In the genomic region with DNA sequence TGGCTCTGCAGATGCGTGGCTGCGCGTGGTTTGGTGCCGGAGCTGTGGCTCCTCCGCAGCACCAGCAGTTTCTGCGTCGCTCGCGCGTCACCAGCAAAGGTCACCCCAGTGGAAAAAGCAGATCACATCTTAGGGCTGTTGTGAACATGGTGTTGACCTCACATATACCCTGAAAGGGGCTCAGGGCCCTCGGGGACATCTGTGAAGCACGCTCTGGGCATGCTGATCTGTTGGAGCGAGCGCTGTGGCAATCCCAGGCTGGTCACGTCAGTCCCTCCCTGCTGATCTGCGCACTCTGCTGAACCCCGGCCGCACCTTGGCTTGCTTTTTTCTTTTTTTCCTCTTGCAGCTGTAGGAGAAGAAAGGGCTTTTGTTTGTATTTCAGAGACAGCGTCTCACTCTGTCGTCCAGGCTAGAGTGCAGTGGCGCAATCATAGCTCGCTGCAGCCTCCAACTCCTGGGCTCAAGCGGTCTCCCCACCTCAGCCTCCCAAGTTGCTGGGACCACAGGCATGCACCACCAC, we compare ENCODE assay signal across 1 cellular context.
TF ChIP-seq lines count a peak whose summit lies in the region.

No MANE protein-coding gene starts in this region.

TF ChIP-seq in HepG2, 621 proteins besides CTCF, POLR2A, EP300 and RAD21 (continued from another document and continues in another):
- TF ChIP-seq, protein P1, sequence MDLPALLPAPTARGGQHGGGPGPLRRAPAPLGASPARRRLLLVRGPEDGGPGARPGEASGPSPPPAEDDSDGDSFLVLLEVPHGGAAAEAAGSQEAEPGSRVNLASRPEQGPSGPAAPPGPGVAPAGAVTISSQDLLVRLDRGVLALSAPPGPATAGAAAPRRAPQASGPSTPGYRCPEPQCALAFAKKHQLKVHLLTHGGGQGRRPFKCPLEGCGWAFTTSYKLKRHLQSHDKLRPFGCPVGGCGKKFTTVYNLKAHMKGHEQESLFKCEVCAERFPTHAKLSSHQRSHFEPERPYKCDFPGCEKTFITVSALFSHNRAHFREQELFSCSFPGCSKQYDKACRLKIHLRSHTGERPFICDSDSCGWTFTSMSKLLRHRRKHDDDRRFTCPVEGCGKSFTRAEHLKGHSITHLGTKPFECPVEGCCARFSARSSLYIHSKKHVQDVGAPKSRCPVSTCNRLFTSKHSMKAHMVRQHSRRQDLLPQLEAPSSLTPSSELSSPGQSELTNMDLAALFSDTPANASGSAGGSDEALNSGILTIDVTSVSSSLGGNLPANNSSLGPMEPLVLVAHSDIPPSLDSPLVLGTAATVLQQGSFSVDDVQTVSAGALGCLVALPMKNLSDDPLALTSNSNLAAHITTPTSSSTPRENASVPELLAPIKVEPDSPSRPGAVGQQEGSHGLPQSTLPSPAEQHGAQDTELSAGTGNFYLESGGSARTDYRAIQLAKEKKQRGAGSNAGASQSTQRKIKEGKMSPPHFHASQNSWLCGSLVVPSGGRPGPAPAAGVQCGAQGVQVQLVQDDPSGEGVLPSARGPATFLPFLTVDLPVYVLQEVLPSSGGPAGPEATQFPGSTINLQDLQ (CRISPR knock-in tag; IDR thresholded peaks at IDR 0.05): no peak
- TF ChIP-seq RXRA (CRISPR knock-in tag; IDR thresholded peaks at IDR 0.05) (peak; percentile 95), ZNF556 (CRISPR knock-in tag; IDR thresholded peaks at IDR 0.05; ENCODE audit: borderline replicate concordance) (peak; percentile 68; the same call in 1 of the 2 replicates), ZNF749 (CRISPR knock-in tag; IDR thresholded peaks at IDR 0.05; ENCODE audit: borderline replicate concordance) (no peak), MED1 (CRISPR knock-in tag; IDR thresholded peaks at IDR 0.05) (peak; percentile 78), CEBPG (CRISPR knock-in tag; IDR thresholded peaks at IDR 0.05) (peak; percentile 95), TAF1 (CRISPR knock-in tag; IDR thresholded peaks at IDR 0.05) (no peak), FOXA1 (IDR thresholded peaks at IDR 0.05) (no peak), FOXA1 (CRISPR knock-in tag; IDR thresholded peaks at IDR 0.05) (no peak), SRSF4 (IDR thresholded peaks at IDR 0.05; ENCODE audit: low read depth, low read length, poor library complexity, severe bottlenecking) (no peak), HNRNPLL (IDR thresholded peaks at IDR 0.05; ENCODE audit: low read depth, low read length, poor library complexity, severe bottlenecking) (peak; percentile 93), ZNF543 (CRISPR knock-in tag; IDR thresholded peaks at IDR 0.05) (peak; percentile 84; the same call in 1 of the 2 replicates), GATAD1 (CRISPR knock-in tag; IDR thresholded peaks at IDR 0.05) (peak; percentile 60), SNAI1 (CRISPR knock-in tag; IDR thresholded peaks at IDR 0.05; ENCODE audit: borderline replicate concordance) (no peak), KDM5A (IDR thresholded peaks at IDR 0.05; ENCODE audit: borderline replicate concordance, low read length) (no peak), CAMTA2 (CRISPR knock-in tag; IDR thresholded peaks at IDR 0.05; ENCODE audit: borderline replicate concordance) (no peak), ADNP (CRISPR knock-in tag; IDR thresholded peaks at IDR 0.05) (peak; percentile 83), ZNF563 (CRISPR knock-in tag; IDR thresholded peaks at IDR 0.05) (peak; percentile 73), MED8 (CRISPR knock-in tag; IDR thresholded peaks at IDR 0.05; ENCODE audit: insufficient replicate concordance) (no peak), ZNF20 (CRISPR knock-in tag; IDR thresholded peaks at IDR 0.05) (no peak), ISX (CRISPR knock-in tag; conservative IDR thresholded peaks at IDR 0.05) (no peak), KDM6A (CRISPR knock-in tag; IDR thresholded peaks at IDR 0.05; ENCODE audit: low read depth) (no peak), ZNF234 (CRISPR knock-in tag; conservative IDR thresholded peaks at IDR 0.05) (no peak), ZFAT (CRISPR knock-in tag; conservative IDR thresholded peaks at IDR 0.05) (no peak), ZNF30 (CRISPR knock-in tag; IDR thresholded peaks at IDR 0.05) (no peak)
- TF ChIP-seq, protein P2, sequence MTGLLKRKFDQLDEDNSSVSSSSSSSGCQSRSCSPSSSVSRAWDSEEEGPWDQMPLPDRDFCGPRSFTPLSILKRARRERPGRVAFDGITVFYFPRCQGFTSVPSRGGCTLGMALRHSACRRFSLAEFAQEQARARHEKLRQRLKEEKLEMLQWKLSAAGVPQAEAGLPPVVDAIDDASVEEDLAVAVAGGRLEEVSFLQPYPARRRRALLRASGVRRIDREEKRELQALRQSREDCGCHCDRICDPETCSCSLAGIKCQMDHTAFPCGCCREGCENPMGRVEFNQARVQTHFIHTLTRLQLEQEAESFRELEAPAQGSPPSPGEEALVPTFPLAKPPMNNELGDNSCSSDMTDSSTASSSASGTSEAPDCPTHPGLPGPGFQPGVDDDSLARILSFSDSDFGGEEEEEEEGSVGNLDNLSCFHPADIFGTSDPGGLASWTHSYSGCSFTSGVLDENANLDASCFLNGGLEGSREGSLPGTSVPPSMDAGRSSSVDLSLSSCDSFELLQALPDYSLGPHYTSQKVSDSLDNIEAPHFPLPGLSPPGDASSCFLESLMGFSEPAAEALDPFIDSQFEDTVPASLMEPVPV (CRISPR knock-in tag; IDR thresholded peaks at IDR 0.05): 0 out of 2 replicates have a peak, but pooled peaks have one; percentile 29
- TF ChIP-seq, protein P3, sequence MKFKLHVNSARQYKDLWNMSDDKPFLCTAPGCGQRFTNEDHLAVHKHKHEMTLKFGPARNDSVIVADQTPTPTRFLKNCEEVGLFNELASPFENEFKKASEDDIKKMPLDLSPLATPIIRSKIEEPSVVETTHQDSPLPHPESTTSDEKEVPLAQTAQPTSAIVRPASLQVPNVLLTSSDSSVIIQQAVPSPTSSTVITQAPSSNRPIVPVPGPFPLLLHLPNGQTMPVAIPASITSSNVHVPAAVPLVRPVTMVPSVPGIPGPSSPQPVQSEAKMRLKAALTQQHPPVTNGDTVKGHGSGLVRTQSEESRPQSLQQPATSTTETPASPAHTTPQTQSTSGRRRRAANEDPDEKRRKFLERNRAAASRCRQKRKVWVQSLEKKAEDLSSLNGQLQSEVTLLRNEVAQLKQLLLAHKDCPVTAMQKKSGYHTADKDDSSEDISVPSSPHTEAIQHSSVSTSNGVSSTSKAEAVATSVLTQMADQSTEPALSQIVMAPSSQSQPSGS (CRISPR knock-in tag; IDR thresholded peaks at IDR 0.05): peak; percentile 53; the same call in 1 of the 2 replicates
- TF ChIP-seq, protein P4, sequence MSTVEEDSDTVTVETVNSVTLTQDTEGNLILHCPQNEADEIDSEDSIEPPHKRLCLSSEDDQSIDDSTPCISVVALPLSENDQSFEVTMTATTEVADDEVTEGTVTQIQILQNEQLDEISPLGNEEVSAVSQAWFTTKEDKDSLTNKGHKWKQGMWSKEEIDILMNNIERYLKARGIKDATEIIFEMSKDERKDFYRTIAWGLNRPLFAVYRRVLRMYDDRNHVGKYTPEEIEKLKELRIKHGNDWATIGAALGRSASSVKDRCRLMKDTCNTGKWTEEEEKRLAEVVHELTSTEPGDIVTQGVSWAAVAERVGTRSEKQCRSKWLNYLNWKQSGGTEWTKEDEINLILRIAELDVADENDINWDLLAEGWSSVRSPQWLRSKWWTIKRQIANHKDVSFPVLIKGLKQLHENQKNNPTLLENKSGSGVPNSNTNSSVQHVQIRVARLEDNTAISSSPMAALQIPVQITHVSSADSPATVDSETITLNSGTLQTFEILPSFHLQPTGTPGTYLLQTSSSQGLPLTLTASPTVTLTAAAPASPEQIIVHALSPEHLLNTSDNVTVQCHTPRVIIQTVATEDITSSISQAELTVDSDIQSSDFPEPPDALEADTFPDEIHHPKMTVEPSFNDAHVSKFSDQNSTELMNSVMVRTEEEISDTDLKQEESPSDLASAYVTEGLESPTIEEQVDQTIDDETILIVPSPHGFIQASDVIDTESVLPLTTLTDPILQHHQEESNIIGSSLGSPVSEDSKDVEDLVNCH (CRISPR knock-in tag; IDR thresholded peaks at IDR 0.05): no peak
- TF ChIP-seq, protein P5, sequence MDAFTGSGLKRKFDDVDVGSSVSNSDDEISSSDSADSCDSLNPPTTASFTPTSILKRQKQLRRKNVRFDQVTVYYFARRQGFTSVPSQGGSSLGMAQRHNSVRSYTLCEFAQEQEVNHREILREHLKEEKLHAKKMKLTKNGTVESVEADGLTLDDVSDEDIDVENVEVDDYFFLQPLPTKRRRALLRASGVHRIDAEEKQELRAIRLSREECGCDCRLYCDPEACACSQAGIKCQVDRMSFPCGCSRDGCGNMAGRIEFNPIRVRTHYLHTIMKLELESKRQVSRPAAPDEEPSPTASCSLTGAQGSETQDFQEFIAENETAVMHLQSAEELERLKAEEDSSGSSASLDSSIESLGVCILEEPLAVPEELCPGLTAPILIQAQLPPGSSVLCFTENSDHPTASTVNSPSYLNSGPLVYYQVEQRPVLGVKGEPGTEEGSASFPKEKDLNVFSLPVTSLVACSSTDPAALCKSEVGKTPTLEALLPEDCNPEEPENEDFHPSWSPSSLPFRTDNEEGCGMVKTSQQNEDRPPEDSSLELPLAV (CRISPR knock-in tag; conservative IDR thresholded peaks at IDR 0.05; ENCODE audit: low read depth): no peak
- TF ChIP-seq, protein P6, sequence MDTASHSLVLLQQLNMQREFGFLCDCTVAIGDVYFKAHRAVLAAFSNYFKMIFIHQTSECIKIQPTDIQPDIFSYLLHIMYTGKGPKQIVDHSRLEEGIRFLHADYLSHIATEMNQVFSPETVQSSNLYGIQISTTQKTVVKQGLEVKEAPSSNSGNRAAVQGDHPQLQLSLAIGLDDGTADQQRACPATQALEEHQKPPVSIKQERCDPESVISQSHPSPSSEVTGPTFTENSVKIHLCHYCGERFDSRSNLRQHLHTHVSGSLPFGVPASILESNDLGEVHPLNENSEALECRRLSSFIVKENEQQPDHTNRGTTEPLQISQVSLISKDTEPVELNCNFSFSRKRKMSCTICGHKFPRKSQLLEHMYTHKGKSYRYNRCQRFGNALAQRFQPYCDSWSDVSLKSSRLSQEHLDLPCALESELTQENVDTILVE (CRISPR knock-in tag; IDR thresholded peaks at IDR 0.05): peak; percentile 62
- TF ChIP-seq, protein P7, sequence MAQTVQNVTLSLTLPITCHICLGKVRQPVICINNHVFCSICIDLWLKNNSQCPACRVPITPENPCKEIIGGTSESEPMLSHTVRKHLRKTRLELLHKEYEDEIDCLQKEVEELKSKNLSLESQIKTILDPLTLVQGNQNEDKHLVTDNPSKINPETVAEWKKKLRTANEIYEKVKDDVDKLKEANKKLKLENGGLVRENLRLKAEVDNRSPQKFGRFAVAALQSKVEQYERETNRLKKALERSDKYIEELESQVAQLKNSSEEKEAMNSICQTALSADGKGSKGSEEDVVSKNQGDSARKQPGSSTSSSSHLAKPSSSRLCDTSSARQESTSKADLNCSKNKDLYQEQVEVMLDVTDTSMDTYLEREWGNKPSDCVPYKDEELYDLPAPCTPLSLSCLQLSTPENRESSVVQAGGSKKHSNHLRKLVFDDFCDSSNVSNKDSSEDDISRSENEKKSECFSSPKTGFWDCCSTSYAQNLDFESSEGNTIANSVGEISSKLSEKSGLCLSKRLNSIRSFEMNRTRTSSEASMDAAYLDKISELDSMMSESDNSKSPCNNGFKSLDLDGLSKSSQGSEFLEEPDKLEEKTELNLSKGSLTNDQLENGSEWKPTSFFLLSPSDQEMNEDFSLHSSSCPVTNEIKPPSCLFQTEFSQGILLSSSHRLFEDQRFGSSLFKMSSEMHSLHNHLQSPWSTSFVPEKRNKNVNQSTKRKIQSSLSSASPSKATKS (CRISPR knock-in tag; IDR thresholded peaks at IDR 0.05): no peak
- TF ChIP-seq, protein P8, sequence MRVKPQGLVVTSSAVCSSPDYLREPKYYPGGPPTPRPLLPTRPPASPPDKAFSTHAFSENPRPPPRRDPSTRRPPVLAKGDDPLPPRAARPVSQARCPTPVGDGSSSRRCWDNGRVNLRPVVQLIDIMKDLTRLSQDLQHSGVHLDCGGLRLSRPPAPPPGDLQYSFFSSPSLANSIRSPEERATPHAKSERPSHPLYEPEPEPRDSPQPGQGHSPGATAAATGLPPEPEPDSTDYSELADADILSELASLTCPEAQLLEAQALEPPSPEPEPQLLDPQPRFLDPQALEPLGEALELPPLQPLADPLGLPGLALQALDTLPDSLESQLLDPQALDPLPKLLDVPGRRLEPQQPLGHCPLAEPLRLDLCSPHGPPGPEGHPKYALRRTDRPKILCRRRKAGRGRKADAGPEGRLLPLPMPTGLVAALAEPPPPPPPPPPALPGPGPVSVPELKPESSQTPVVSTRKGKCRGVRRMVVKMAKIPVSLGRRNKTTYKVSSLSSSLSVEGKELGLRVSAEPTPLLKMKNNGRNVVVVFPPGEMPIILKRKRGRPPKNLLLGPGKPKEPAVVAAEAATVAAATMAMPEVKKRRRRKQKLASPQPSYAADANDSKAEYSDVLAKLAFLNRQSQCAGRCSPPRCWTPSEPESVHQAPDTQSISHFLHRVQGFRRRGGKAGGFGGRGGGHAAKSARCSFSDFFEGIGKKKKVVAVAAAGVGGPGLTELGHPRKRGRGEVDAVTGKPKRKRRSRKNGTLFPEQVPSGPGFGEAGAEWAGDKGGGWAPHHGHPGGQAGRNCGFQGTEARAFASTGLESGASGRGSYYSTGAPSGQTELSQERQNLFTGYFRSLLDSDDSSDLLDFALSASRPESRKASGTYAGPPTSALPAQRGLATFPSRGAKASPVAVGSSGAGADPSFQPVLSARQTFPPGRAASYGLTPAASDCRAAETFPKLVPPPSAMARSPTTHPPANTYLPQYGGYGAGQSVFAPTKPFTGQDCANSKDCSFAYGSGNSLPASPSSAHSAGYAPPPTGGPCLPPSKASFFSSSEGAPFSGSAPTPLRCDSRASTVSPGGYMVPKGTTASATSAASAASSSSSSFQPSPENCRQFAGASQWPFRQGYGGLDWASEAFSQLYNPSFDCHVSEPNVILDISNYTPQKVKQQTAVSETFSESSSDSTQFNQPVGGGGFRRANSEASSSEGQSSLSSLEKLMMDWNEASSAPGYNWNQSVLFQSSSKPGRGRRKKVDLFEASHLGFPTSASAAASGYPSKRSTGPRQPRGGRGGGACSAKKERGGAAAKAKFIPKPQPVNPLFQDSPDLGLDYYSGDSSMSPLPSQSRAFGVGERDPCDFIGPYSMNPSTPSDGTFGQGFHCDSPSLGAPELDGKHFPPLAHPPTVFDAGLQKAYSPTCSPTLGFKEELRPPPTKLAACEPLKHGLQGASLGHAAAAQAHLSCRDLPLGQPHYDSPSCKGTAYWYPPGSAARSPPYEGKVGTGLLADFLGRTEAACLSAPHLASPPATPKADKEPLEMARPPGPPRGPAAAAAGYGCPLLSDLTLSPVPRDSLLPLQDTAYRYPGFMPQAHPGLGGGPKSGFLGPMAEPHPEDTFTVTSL (CRISPR knock-in tag; IDR thresholded peaks at IDR 0.05; ENCODE audit: borderline replicate concordance): peak; percentile 58; the same call in 1 of the 2 replicates
- TF ChIP-seq, protein P9, sequence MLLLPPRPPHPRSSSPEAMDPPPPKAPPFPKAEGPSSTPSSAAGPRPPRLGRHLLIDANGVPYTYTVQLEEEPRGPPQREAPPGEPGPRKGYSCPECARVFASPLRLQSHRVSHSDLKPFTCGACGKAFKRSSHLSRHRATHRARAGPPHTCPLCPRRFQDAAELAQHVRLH (CRISPR knock-in tag; IDR thresholded peaks at IDR 0.05; ENCODE audit: borderline replicate concordance, low read depth): peak; percentile 82; the same call in 1 of the 2 replicates
- TF ChIP-seq, protein P10, sequence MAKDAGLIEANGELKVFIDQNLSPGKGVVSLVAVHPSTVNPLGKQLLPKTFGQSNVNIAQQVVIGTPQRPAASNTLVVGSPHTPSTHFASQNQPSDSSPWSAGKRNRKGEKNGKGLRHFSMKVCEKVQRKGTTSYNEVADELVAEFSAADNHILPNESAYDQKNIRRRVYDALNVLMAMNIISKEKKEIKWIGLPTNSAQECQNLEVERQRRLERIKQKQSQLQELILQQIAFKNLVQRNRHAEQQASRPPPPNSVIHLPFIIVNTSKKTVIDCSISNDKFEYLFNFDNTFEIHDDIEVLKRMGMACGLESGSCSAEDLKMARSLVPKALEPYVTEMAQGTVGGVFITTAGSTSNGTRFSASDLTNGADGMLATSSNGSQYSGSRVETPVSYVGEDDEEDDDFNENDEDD (CRISPR knock-in tag; IDR thresholded peaks at IDR 0.05; ENCODE audit: borderline replicate concordance): peak; percentile 27; the same call in 1 of the 2 replicates
